ENCODE assay signal across 34 cellular contexts in genomic region chr20:41892031-41892430, GRCh38.
"Had no signal": no experiment of that assay in that cellular context is flagged by ENCODE, and none has a peak within 500 bp of the region (broad histone marks: within the 10 kb centered on the region; RNA-seq: fewer than 3 reads in every experiment).

No MANE protein-coding gene starts in this region.

- H3K4me1 ChIP-seq: adrenal gland, ascending aorta, body of pancreas, breast epithelium had no signal

- H3K4me3 ChIP-seq: adrenal gland, ascending aorta, body of pancreas, breast epithelium, cardiac muscle cell had no signal

- H3K27ac ChIP-seq: adrenal gland, ascending aorta, body of pancreas, brain microvascular endothelial cell, breast epithelium, cardiac muscle cell had no signal

- FAIRE-seq: astrocyte, bronchial epithelial cell had no signal

- DNase-seq: activated effector memory CD4-positive, alpha-beta T cell treated with anti-CD3 and anti-CD28 coated beads, Interleukin-2, amount 50 U/mL, for 16 hours; activated effector memory CD4-positive, alpha-beta T cell treated with Interleukin-2 at 50 U/mL for 16 hours; activated gamma-delta T cell; activated gamma-delta T cell treated with Interleukin-2 at 50 U/mL for 16 hours; activated naive CD4-positive, alpha-beta T cell; activated naive CD4-positive, alpha-beta T cell treated with anti-CD3 and anti-CD28 coated beads for 36 hours; activated naive CD4-positive, alpha-beta T cell treated with anti-CD3 and anti-CD28 coated beads, Interleukin-2, amount 10 ng/mL, durations not matched to agents 7 days and 5 days; activated naive CD4-positive, alpha-beta T cell treated with anti-CD3 and anti-CD28 coated beads, Interleukin-2, amount 50 U/mL, for 16 hours; activated naive CD4-positive, alpha-beta T cell treated with Interleukin-2 at 50 U/mL for 16 hours; activated naive CD8-positive, alpha-beta T cell treated with anti-CD3 and anti-CD28 coated beads for 36 hours; activated naive CD8-positive, alpha-beta T cell treated with anti-CD3 and anti-CD28 coated beads, Interleukin-2, amount 10 ng/mL, durations not matched to agents 7 days and 5 days; activated naive CD8-positive, alpha-beta T cell treated with anti-CD3 and anti-CD28 coated beads, Interleukin-2, amount 50 U/mL, for 24 hours; activated T-cell treated with anti-CD3 and anti-CD28 coated beads, Interleukin-2, amount 50 U/mL, for 1 hour; activated T-cell treated with anti-CD3 and anti-CD28 coated beads, Interleukin-2, amount 50 U/mL, for 24 hours; activated T-cell treated with anti-CD3 and anti-CD28 coated beads, Interleukin-2, amount 50 U/mL, for 4 hours; activated T-cell treated with anti-CD3 and anti-CD28 coated beads, Interleukin-2, amount 50 U/mL, for 48 hours; activated T-cell treated with anti-CD3 and anti-CD28 coated beads, Interleukin-2, amount 50 U/mL, for 72 hours; adrenal gland; amniotic stem cell; amygdala; anterior cingulate cortex; aorta; body of pancreas; brain microvascular endothelial cell; caudate nucleus; central memory CD4-positive, alpha-beta T cell; cerebellar nuclear complex had no signal

- H3K27me3 ChIP-seq: adrenal gland, ascending aorta, body of pancreas, brain microvascular endothelial cell, breast epithelium, cardiac muscle cell had no signal

- ATAC-seq: activated naive CD4-positive, alpha-beta T cell treated with anti-CD3 and anti-CD28 coated beads, Interleukin-2, amount 50 U/mL, for 72 hours; activated naive CD8-positive, alpha-beta T cell treated with anti-CD3 and anti-CD28 coated beads, Interleukin-2, amount 50 U/mL, for 24 hours; activated T-cell treated with anti-CD3 and anti-CD28 coated beads, Interleukin-2, amount 50 U/mL, for 4 hours; activated T-cell treated with anti-CD3 and anti-CD28 coated beads, Interleukin-2, amount 50 U/mL, for 72 hours; activated T-helper 17 cell treated with anti-CD3 and anti-CD28 coated beads, Interleukin-2, amount 50 U/mL, for 72 hours; body of pancreas had no signal

- H3K9me3 ChIP-seq: adrenal gland, ascending aorta, body of pancreas, breast epithelium had no signal

- H3K36me3 ChIP-seq: adrenal gland, ascending aorta, brain microvascular endothelial cell, breast epithelium, cardiac muscle cell had no signal
